Comparison of ENCODE assay signal across 11 cellular contexts in genomic region chr22:18896038-18896657, GRCh38. TPM values are rescaled to one million over a fixed set of nuclear protein-coding genes. Genes with fewer than 3 reads are reported as not detected.
DNase-seq lines count a peak whose midpoint lies in the region; ATAC-seq, FAIRE-seq and TF ChIP-seq lines count a peak whose summit lies in the region.
"Not testable (repeated sequence)": the region's sequence is repeated elsewhere in the genome, so short reads cannot be mapped to it uniquely, and the experiment has no call there.
"Had no signal": no experiment of that assay in that cellular context is flagged by ENCODE, and none has a peak within 500 bp of the region (broad histone marks: within the 10 kb centered on the region; RNA-seq: fewer than 3 reads in every experiment).

No MANE protein-coding gene starts in this region.

- TF ChIP-seq CTCF in endothelial cell of umbilical vein (IDR thresholded peaks at IDR 0.05; ENCODE audit: extremely low read depth in 1 of 2, insufficient read depth in 1 of 2, low read depth in 1 of 2, low read length in 2 of 2); sigmoid colon (IDR thresholded peaks at IDR 0.05); thoracic aorta (IDR thresholded peaks at IDR 0.05): not testable (repeated sequence)

- not testable (repeated sequence) for H3K9me3 Mint-ChIP-seq in activated CD4-positive, alpha-beta memory T cell treated with anti-CD3 and anti-CD28 coated beads for 36 hours; activated naive CD8-positive, alpha-beta T cell treated with anti-CD3 and anti-CD28 coated beads, Interleukin-2, amount 50 U/mL, for 24 hours

- not testable (repeated sequence) for H4K20me1 ChIP-seq in endothelial cell of umbilical vein (replicated peaks; ENCODE audit: control insufficient read depth, extremely low read depth, insufficient read depth, low read length)

- not testable (repeated sequence) for H3K9ac ChIP-seq in endothelial cell of umbilical vein (replicated peaks; ENCODE audit: extremely low read depth, insufficient read depth, low read length)

- H3K4me2 ChIP-seq in endothelial cell of umbilical vein (ENCODE audit: insufficient read depth, low read length) = not testable (repeated sequence)

- WGBS in right cardiac atrium = 84% methylated on average over 6 of the region's 7 CpGs
- WGBS in sigmoid colon, 2 donors = 84 to 86% methylated on average over 6 of the region's 7 CpGs

- intact Hi-C loops in activated CD4-positive, alpha-beta memory T cell treated with anti-CD3 and anti-CD28 coated beads for 36 hours (cut with micrococcal nuclease); endothelial cell of umbilical vein (cut with micrococcal nuclease); right cardiac atrium (cut with DNase I); sigmoid colon (cut with DNase I): not testable (repeated sequence)

- POLR2A ChIA-PET in activated CD4-positive, alpha-beta memory T cell treated with anti-CD3 and anti-CD28 coated beads for 36 hours (lab: Charles Lee); endothelial cell of umbilical vein (lab: Charles Lee): not testable (repeated sequence)

- TF ChIP-seq EP300 in sigmoid colon (IDR thresholded peaks at IDR 0.05) = not testable (repeated sequence)

- DNase-seq in activated CD4-positive, alpha-beta memory T cell treated with anti-CD3 and anti-CD28 coated beads for 36 hours = peak; percentile 49
- peak; percentile 4 for DNase-seq in activated naive CD8-positive, alpha-beta T cell treated with anti-CD3 and anti-CD28 coated beads, Interleukin-2, amount 50 U/mL, for 24 hours
- DNase-seq in endothelial cell of umbilical vein (ENCODE audit: low read depth, low spot score); thoracic aorta (ENCODE audit: low spot score): not testable (repeated sequence)
- DNase-seq in right cardiac atrium = peak; percentile 6 to 42 (median 22)
- DNase-seq in sigmoid colon = peak; percentile 65

- H3K9me1 ChIP-seq in endothelial cell of umbilical vein (replicated peaks; ENCODE audit: control insufficient read depth, extremely low read depth, insufficient read depth, low read length) = not testable (repeated sequence)

- ATAC-seq in HG02798 (IDR thresholded peaks at IDR 0.05; ENCODE audit: poor library complexity, unreplicated experiment) = peak; percentile 52
- ATAC-seq in activated naive CD8-positive, alpha-beta T cell treated with anti-CD3 and anti-CD28 coated beads, Interleukin-2, amount 50 U/mL, for 24 hours; right cardiac atrium: not testable (repeated sequence)
- ATAC-seq in thoracic aorta (ENCODE audit: insufficient number of reproducible peaks, low FRiP score, low read depth) = peak; percentile 55

- not testable (repeated sequence) for H3K36me3 ChIP-seq in endothelial cell of umbilical vein (ENCODE audit: control insufficient read depth in 2 of 2, extremely low read depth in 1 of 2, insufficient read depth in 2 of 2, low read length in 2 of 2); sigmoid colon; thoracic aorta

- H3K36me3 Mint-ChIP-seq in activated CD4-positive, alpha-beta memory T cell treated with anti-CD3 and anti-CD28 coated beads for 36 hours; activated naive CD8-positive, alpha-beta T cell treated with anti-CD3 and anti-CD28 coated beads, Interleukin-2, amount 50 U/mL, for 24 hours (ENCODE audit: low read depth): not testable (repeated sequence)

- TF ChIP-seq POLR2A in endothelial cell of umbilical vein (IDR thresholded peaks at IDR 0.05; ENCODE audit: low read depth, low read length); sigmoid colon (IDR thresholded peaks at IDR 0.05): not testable (repeated sequence)

- H3K79me2 ChIP-seq in endothelial cell of umbilical vein (ENCODE audit: control insufficient read depth, insufficient read depth, low read length) = not testable (repeated sequence)

- not testable (repeated sequence) for H3K27me3 ChIP-seq in endothelial cell of umbilical vein (ENCODE audit: control insufficient read depth in 2 of 2, insufficient read depth in 2 of 2, low read length in 2 of 2); right cardiac atrium (ENCODE audit: control insufficient read depth, insufficient read depth); sigmoid colon; thoracic aorta (replicated peaks; ENCODE audit: insufficient read depth)

- BruUV-seq in endothelial cell of umbilical vein (replicated peaks; lab: Mats Ljungman, UMichigan) = not testable (repeated sequence)

- not testable (repeated sequence) for H3K9me3 ChIP-seq in endothelial cell of umbilical vein (replicated peaks; ENCODE audit: control insufficient read depth, insufficient read depth, low read length); right cardiac atrium (ENCODE audit: control insufficient read depth, low read length); sigmoid colon; thoracic aorta

- CTCF ChIA-PET in activated CD4-positive, alpha-beta memory T cell treated with anti-CD3 and anti-CD28 coated beads for 36 hours (lab: Charles Lee); endothelial cell of umbilical vein (lab: Charles Lee): not testable (repeated sequence)

- not testable (repeated sequence) for H2AFZ ChIP-seq in endothelial cell of umbilical vein (ENCODE audit: low read depth, low read length)

- not testable (repeated sequence) for H3K27ac Mint-ChIP-seq in activated CD4-positive, alpha-beta memory T cell treated with anti-CD3 and anti-CD28 coated beads for 36 hours; activated naive CD8-positive, alpha-beta T cell treated with anti-CD3 and anti-CD28 coated beads, Interleukin-2, amount 50 U/mL, for 24 hours

- H3K27me3 Mint-ChIP-seq in activated CD4-positive, alpha-beta memory T cell treated with anti-CD3 and anti-CD28 coated beads for 36 hours; activated naive CD8-positive, alpha-beta T cell treated with anti-CD3 and anti-CD28 coated beads, Interleukin-2, amount 50 U/mL, for 24 hours: not testable (repeated sequence)

- FAIRE-seq in A204.1 (lab: Jason Lieb, UNC) = peak; percentile 99
- peak; percentile 62 for FAIRE-seq in endothelial cell of umbilical vein (lab: Jason Lieb, UNC)

- H3K4me3 Mint-ChIP-seq in activated CD4-positive, alpha-beta memory T cell treated with anti-CD3 and anti-CD28 coated beads for 36 hours; activated naive CD8-positive, alpha-beta T cell treated with anti-CD3 and anti-CD28 coated beads, Interleukin-2, amount 50 U/mL, for 24 hours: not testable (repeated sequence)

- H3K4me1 ChIP-seq in endothelial cell of umbilical vein (ENCODE audit: control insufficient read depth, extremely low read depth, insufficient read depth, low read length); right cardiac atrium (ENCODE audit: control insufficient read depth, insufficient read depth, low read length); sigmoid colon; thoracic aorta (ENCODE audit: control insufficient read depth in 1 of 2, low read depth in 2 of 2): not testable (repeated sequence)

- not testable (repeated sequence) for H3K27ac ChIP-seq in endothelial cell of umbilical vein (ENCODE audit: insufficient read depth, low read depth, low read length); right cardiac atrium (ENCODE audit: low read length); sigmoid colon; thoracic aorta

- H3K4me1 Mint-ChIP-seq in activated CD4-positive, alpha-beta memory T cell treated with anti-CD3 and anti-CD28 coated beads for 36 hours (ENCODE audit: low read depth); activated naive CD8-positive, alpha-beta T cell treated with anti-CD3 and anti-CD28 coated beads, Interleukin-2, amount 50 U/mL, for 24 hours: not testable (repeated sequence)

- H3K4me3 ChIP-seq in endothelial cell of umbilical vein (replicated peaks in 1 of 3; ENCODE audit: insufficient read depth in 1 of 3, low read depth in 1 of 3, low read length in 3 of 3); right cardiac atrium (ENCODE audit: low read length); sigmoid colon; thoracic aorta: not testable (repeated sequence)

- dilution Hi-C loops in endothelial cell of umbilical vein (cut with MboI; ENCODE audit: extremely low pct_ligation_motif_present, low sequenced_read_pairs) = not testable (repeated sequence)

RNA-seq across cellular contexts. Expression of gene DGCR6, which starts 10.0 kb away (rescaled TPM):
- under 1 TPM; 0.80 to 0.95 TPM for total RNA-seq in activated CD4-positive, alpha-beta memory T cell treated with anti-CD3 and anti-CD28 coated beads for 36 hours
- total RNA-seq in endothelial cell of umbilical vein = 0.44 and 0.95 TPM in 2 replicates
- polyA plus RNA-seq in endothelial cell of umbilical vein = 0.70 and 1.1 TPM in 2 replicates
- 0.56 and 0.66 TPM in 2 replicates for polyA plus RNA-seq in endothelial cell of umbilical vein (2011; cell fraction: cytosol; rRNA removed)
- polyA plus RNA-seq in endothelial cell of umbilical vein (2011; cell fraction: nucleus; rRNA removed) = 2.1 and 2.2 TPM in 2 replicates
- polyA plus RNA-seq in endothelial cell of umbilical vein (2012) = 0.12 and 0.30 TPM in 2 replicates
- 0.17 and 0.49 TPM in 2 replicates for polyA minus RNA-seq in endothelial cell of umbilical vein
- polyA minus RNA-seq in endothelial cell of umbilical vein (2011; cell fraction: cytosol; rRNA and poly(A)+ RNA removed) = not detected
- polyA minus RNA-seq in endothelial cell of umbilical vein (2011; cell fraction: nucleus; rRNA and poly(A)+ RNA removed) = 0.34 and 0.77 TPM in 2 replicates
- 10 to 100 TPM in 1 of 4 donors, 1 to 10 TPM in 3; 2.8 to 11.2 (median 6.2) TPM for total RNA-seq in right cardiac atrium
- 3.6 TPM for polyA plus RNA-seq in right cardiac atrium
- 1 to 10 TPM; 1.2 to 6.6 (median 1.7) TPM for total RNA-seq in sigmoid colon
- 1 to 10 TPM in 1 of 3 donors, under 1 TPM in 2; 0.60 to 1.6 (median 0.73) TPM for polyA plus RNA-seq in sigmoid colon
- total RNA-seq in thoracic aorta = 1 to 10 TPM; 2.6 to 4.9 TPM

RNA-seq across cellular contexts. Expression of gene PRODH, which starts 39.9 kb away (rescaled TPM):
- under 1 TPM in 1 of 2 experiments, not detected in 1; 0.56 TPM for total RNA-seq in activated CD4-positive, alpha-beta memory T cell treated with anti-CD3 and anti-CD28 coated beads for 36 hours
- not detected in 2 replicates for total RNA-seq in endothelial cell of umbilical vein
- polyA plus RNA-seq in endothelial cell of umbilical vein = 0.03 TPM in 1 of 2 replicates, not detected in the other
- polyA plus RNA-seq in endothelial cell of umbilical vein (2011; cell fraction: cytosol; rRNA removed) = not detected in 2 replicates
- polyA plus RNA-seq in endothelial cell of umbilical vein (2011; cell fraction: nucleus; rRNA removed) = 0.32 and 0.33 TPM in 2 replicates
- not detected in 2 replicates for polyA plus RNA-seq in endothelial cell of umbilical vein (2012)
- polyA minus RNA-seq in endothelial cell of umbilical vein = 0.08 and 0.10 TPM in 2 replicates
- not detected for polyA minus RNA-seq in endothelial cell of umbilical vein (2011; cell fraction: cytosol; rRNA and poly(A)+ RNA removed)
- not detected in 2 replicates for polyA minus RNA-seq in endothelial cell of umbilical vein (2011; cell fraction: nucleus; rRNA and poly(A)+ RNA removed)
- total RNA-seq in right cardiac atrium = 1 to 10 TPM in 3 of 4 donors, under 1 TPM in 1; 0.75 to 9.7 (median 3.7) TPM
- polyA plus RNA-seq in right cardiac atrium = 2.8 TPM
- total RNA-seq in sigmoid colon = 1 to 10 TPM; 2.5 to 4.8 (median 3.6) TPM
- 1 to 10 TPM in 1 of 3 donors, not detected in 2; 2.9 TPM for polyA plus RNA-seq in sigmoid colon
- total RNA-seq in thoracic aorta = 10 to 100 TPM in 1 of 2 donors, 1 to 10 TPM in 1; 7.5 to 16.0 TPM
- total RNA-seq: LHCN-M2 had no signal
- polyA plus RNA-seq: BJ, IgD-negative memory B cell had no signal
